In the genomic region with DNA sequence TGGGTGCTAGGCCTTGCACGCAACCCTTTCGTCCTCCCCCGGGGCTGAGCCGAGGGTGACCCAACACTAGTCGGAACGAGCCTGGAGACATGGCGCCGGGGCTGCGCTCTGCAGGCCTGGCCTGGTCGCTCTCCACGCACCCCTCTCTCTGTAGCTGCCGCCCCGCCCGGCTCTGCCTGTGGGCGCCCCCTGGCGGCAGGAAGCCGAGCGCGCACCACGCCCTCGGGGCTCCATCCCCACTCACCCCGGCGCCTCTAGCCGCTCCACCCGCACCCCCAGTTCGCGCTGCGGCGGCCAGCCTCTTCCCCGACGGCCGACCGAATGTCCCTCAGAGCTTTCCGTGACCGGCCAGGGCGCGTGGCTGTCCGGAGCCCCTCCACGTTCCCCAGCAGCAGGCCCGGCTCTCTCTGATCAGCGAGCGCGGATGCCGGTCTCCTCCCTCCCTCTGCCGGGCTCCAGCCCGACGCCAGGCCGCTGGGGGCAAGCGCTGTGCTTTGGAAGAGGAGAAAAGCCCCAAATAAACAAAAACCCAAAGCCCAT, we compare ENCODE assay signal across 8 cellular contexts. TPM values are rescaled to one million over a fixed set of nuclear protein-coding genes. Genes with fewer than 3 reads are reported as not detected.
DNase-seq lines count a peak whose midpoint lies in the region; ATAC-seq and TF ChIP-seq lines count a peak whose summit lies in the region.

No MANE protein-coding gene starts in this region.

- H3K27me3 Mint-ChIP-seq in stimulated activated memory B cell treated with anti-CD40 and anti-IgM and Interleukin-4, amounts not matched to agents 10 μg/mL and 1 μg/mL and 100 μg/mL, for 72 hours, result peaks cover 96% of the 10 kb centered on the region

- H3K4me3 ChIP-seq in epithelial cell of proximal tubule (ENCODE audit: low read depth, low read length), result peak overlapping the region; percentile 42

- no peaks in the 10 kb centered on the region for H3K9me3 Mint-ChIP-seq in stimulated activated memory B cell treated with anti-CD40 and anti-IgM and Interleukin-4, amounts not matched to agents 10 μg/mL and 1 μg/mL and 100 μg/mL, for 72 hours

- no peaks in the 10 kb centered on the region for H3K36me3 Mint-ChIP-seq in stimulated activated memory B cell treated with anti-CD40 and anti-IgM and Interleukin-4, amounts not matched to agents 10 μg/mL and 1 μg/mL and 100 μg/mL, for 72 hours

- DNase-seq in SIG-M5 treated with dmso at 0.1 percent for 504 hours (lab: John Stamatoyannopoulos, UW; ENCODE audit: unreplicated experiment) (peak; percentile 42), SIG-M5 (lab: John Stamatoyannopoulos, UW) (no peak), NCI-H69 (lab: John Stamatoyannopoulos, UW) (peak; percentile 63), activated T-cell treated with anti-CD3 and anti-CD28 coated beads for 1 hour (ENCODE audit: low read depth) (peak; percentile 62), epithelial cell of proximal tubule (ENCODE audit: low read depth) (no peak), myocyte (ENCODE audit: low read depth) (peak; percentile 26)

- no peak overlapping the region for H3K27ac Mint-ChIP-seq in stimulated activated memory B cell treated with anti-CD40 and anti-IgM and Interleukin-4, amounts not matched to agents 10 μg/mL and 1 μg/mL and 100 μg/mL, for 72 hours

- no peak overlapping the region for H3K4me3 Mint-ChIP-seq in stimulated activated memory B cell treated with anti-CD40 and anti-IgM and Interleukin-4, amounts not matched to agents 10 μg/mL and 1 μg/mL and 100 μg/mL, for 72 hours

- peak; percentile 74 for TF ChIP-seq CTCF in epithelial cell of proximal tubule (conservative IDR thresholded peaks at IDR 0.05; ENCODE audit: low read depth, low read length)

- H3K4me1 Mint-ChIP-seq in stimulated activated memory B cell treated with anti-CD40 and anti-IgM and Interleukin-4, amounts not matched to agents 10 μg/mL and 1 μg/mL and 100 μg/mL, for 72 hours, result peaks cover 21% of the 10 kb centered on the region

- ATAC-seq in HG02943 (IDR thresholded peaks at IDR 0.05; ENCODE audit: low read depth, unreplicated experiment), result peak; percentile 78
- peak; percentile 79 for ATAC-seq in stimulated activated memory B cell treated with anti-CD40 and anti-IgM and Interleukin-4, amounts not matched to agents 10 μg/mL and 1 μg/mL and 100 μg/mL, for 72 hours

RNA-seq across cellular contexts. Expression of a gene that starts 29.1 kb away (rescaled TPM):
- total RNA-seq in epithelial cell of proximal tubule, result not detected in 2 replicates
- not detected in 2 replicates for total RNA-seq in myocyte
- not detected for polyA plus RNA-seq in myocyte (2012)

RNA-seq across cellular contexts. Expression of a gene that starts 30.1 kb away (rescaled TPM):
- total RNA-seq in epithelial cell of proximal tubule (not detected in 2 replicates), myocyte (not detected in 2 replicates)
- not detected for polyA plus RNA-seq in myocyte (2012)

Comparison
In these comparisons a context has a peak if more than half of its experiments do, and no peak if none do; other contexts are left out.
1. DNase-seq: peak in SIG-M5 treated with dmso at 0.1 percent for 504 hours (single experiment), NCI-H69 (single experiment), activated T-cell treated with anti-CD3 and anti-CD28 coated beads for 1 hour (single experiment) and myocyte (single experiment); none in SIG-M5 (single experiment) and epithelial cell of proximal tubule (single experiment).